8 cellular contexts compared by ENCODE assay signal in genomic region chr3:133506215-133506901, GRCh38.
DNase-seq lines count a peak whose midpoint lies in the region; ATAC-seq, FAIRE-seq and TF ChIP-seq lines count a peak whose summit lies in the region.

No MANE protein-coding gene starts in this region.

- TF ChIP-seq POLR2A in GM12892 (IDR thresholded peaks at IDR 0.05; ENCODE audit: low read depth, low read length) (peak; percentile 61), suprapubic skin (IDR thresholded peaks at IDR 0.05) (no peak)

- peak overlapping the region; percentile 3 to 75 (median 71) for H3K4me3 Mint-ChIP-seq in IgD-negative memory B cell

- H3K4me1 Mint-ChIP-seq in IgD-negative memory B cell, result peaks cover 9 to 14% (median 11%) of the 10 kb centered on the region in 3 donors

- TF ChIP-seq EP300 in suprapubic skin (IDR thresholded peaks at IDR 0.05), result no peak

- H3K9me3 Mint-ChIP-seq in IgD-negative memory B cell, result peaks cover 0 to 1% (median 0%) of the 10 kb centered on the region in 3 donors

- H3K27ac Mint-ChIP-seq in IgD-negative memory B cell, result peak overlapping the region; percentile 0 to 40 (median 3)

- 46% methylated on average over 9 of the region's 9 CpGs for WGBS in suprapubic skin

- peaks cover 3% of the 10 kb centered on the region for H3K27me3 Mint-ChIP-seq in IgD-negative memory B cell

- DNase-seq in GM12892 (ENCODE audit: insufficient read length), result no peak
- no peak for DNase-seq in NCI-H82 treated with DMSO at 0.1 percent for 48 hours (lab: John Stamatoyannopoulos, UW; ENCODE audit: unreplicated experiment)
- no peak for DNase-seq in suprapubic skin (ENCODE audit: low spot score in 2 of 2)
- no peak for DNase-seq in 8988T

- no peaks in the 10 kb centered on the region for H3K27me3 ChIP-seq in suprapubic skin

- H3K27ac ChIP-seq in skin epidermis, result peak overlapping the region in 11 of 21 experiments; percentile 8 to 71 (median 41)
- H3K27ac ChIP-seq in suprapubic skin, result no peak overlapping the region

- H3K4me3 ChIP-seq in skin epidermis (no peak overlapping the region), suprapubic skin (no peak overlapping the region)

- H3K9me3 ChIP-seq in suprapubic skin, result no peaks in the 10 kb centered on the region

- no peak for TF ChIP-seq CTCF in suprapubic skin (IDR thresholded peaks at IDR 0.05)

- peak; percentile 98 for FAIRE-seq in GM12892 (lab: Jason Lieb, UNC)
- FAIRE-seq in colon (lab: Jason Lieb, UNC), result peak; percentile 18

- peak; percentile 98 for ATAC-seq in GM21390 (IDR thresholded peaks at IDR 0.05; ENCODE audit: unreplicated experiment)

- H3K4me1 ChIP-seq in suprapubic skin, result no peaks in the 10 kb centered on the region

- H3K36me3 Mint-ChIP-seq in IgD-negative memory B cell, result no peaks in the 10 kb centered on the region

- no peaks in the 10 kb centered on the region for H3K36me3 ChIP-seq in suprapubic skin
